In genomic region chr12:131720921-131721320, GRCh38 we compare ENCODE assay signal across 1 cellular context.
TF ChIP-seq lines count a peak whose summit lies in the region.

No MANE protein-coding gene starts in this region.

TF ChIP-seq in H1, 55 proteins besides CTCF, POLR2A, EP300 and RAD21:
- no peak for TF ChIP-seq GTF2F1 (IDR thresholded peaks at IDR 0.05; ENCODE audit: borderline replicate concordance, low read depth, low read length)
- no peak for TF ChIP-seq NRF1 (IDR thresholded peaks at IDR 0.05; ENCODE audit: low read depth, low read length)
- TF ChIP-seq TAF7 (optimal IDR thresholded peaks at IDR 0.05; ENCODE audit: borderline replicate concordance, low read depth, low read length) = no peak
- TF ChIP-seq, protein P1, sequence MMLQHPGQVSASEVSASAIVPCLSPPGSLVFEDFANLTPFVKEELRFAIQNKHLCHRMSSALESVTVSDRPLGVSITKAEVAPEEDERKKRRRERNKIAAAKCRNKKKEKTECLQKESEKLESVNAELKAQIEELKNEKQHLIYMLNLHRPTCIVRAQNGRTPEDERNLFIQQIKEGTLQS (IDR thresholded peaks at IDR 0.05; ENCODE audit: insufficient read depth, low read depth, low read length) = no peak
- no peak for TF ChIP-seq SAP30 (IDR thresholded peaks at IDR 0.05; ENCODE audit: insufficient read depth, insufficient replicate concordance, low read length)
- no peak for TF ChIP-seq CBX8 (IDR thresholded peaks at IDR 0.05; ENCODE audit: borderline replicate concordance, low read depth, low read length)
- TF ChIP-seq SIRT6 (IDR thresholded peaks at IDR 0.05; ENCODE audit: low read length) = no peak
- TF ChIP-seq, protein P2, sequence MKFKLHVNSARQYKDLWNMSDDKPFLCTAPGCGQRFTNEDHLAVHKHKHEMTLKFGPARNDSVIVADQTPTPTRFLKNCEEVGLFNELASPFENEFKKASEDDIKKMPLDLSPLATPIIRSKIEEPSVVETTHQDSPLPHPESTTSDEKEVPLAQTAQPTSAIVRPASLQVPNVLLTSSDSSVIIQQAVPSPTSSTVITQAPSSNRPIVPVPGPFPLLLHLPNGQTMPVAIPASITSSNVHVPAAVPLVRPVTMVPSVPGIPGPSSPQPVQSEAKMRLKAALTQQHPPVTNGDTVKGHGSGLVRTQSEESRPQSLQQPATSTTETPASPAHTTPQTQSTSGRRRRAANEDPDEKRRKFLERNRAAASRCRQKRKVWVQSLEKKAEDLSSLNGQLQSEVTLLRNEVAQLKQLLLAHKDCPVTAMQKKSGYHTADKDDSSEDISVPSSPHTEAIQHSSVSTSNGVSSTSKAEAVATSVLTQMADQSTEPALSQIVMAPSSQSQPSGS (IDR thresholded peaks at IDR 0.05; ENCODE audit: low read length) = no peak
- TF ChIP-seq SP4 (IDR thresholded peaks at IDR 0.05; ENCODE audit: low read length) = no peak
- no peak for TF ChIP-seq ASH2L (IDR thresholded peaks at IDR 0.05; ENCODE audit: low read length)
- TF ChIP-seq TCF12 (IDR thresholded peaks at IDR 0.05; ENCODE audit: low read depth, low read length) = no peak
- no peak for TF ChIP-seq CBX5 (IDR thresholded peaks at IDR 0.05; ENCODE audit: low read depth, low read length)
